In genomic region chr19:38165335-38165734, GRCh38 we compare ENCODE assay signal across 15 cellular contexts. TPM values are rescaled to one million over a fixed set of nuclear protein-coding genes. Genes with fewer than 3 reads are reported as not detected.
DNase-seq lines count a peak whose midpoint lies in the region; ATAC-seq and TF ChIP-seq lines count a peak whose summit lies in the region.
"Had no signal": no experiment of that assay in that cellular context is flagged by ENCODE, and none has a peak within 500 bp of the region (broad histone marks: within the 10 kb centered on the region; RNA-seq: fewer than 3 reads in every experiment).

No MANE protein-coding gene starts in this region.

- TF ChIP-seq CTCF in progenitor cell of endocrine pancreas (IDR thresholded peaks at IDR 0.05; ENCODE audit: unreplicated experiment), result no peak

- CTCF ChIA-PET in activated naive CD4-positive, alpha-beta T cell treated with anti-CD3 and anti-CD28 coated beads, Interleukin-2, amount 10 ng/mL, durations not matched to agents 7 days and 5 days (lab: Charles Lee), result no interaction called here

- no peaks in the 10 kb centered on the region for H3K27me3 Mint-ChIP-seq in activated naive CD4-positive, alpha-beta T cell treated with anti-CD3 and anti-CD28 coated beads, Interleukin-2, amount 10 ng/mL, durations not matched to agents 7 days and 5 days
- H3K27me3 Mint-ChIP-seq in activated T-helper 17 cell treated with anti-CD3 and anti-CD28 coated beads, Interleukin-2, amount 50 U/mL, for 72 hours, result no peaks in the 10 kb centered on the region
- no peaks in the 10 kb centered on the region for H3K27me3 Mint-ChIP-seq in progenitor cell of endocrine pancreas

- H3K27ac Mint-ChIP-seq in activated naive CD4-positive, alpha-beta T cell treated with anti-CD3 and anti-CD28 coated beads, Interleukin-2, amount 50 U/mL, for 72 hours, result peak overlapping the region; percentile 17 to 82
- no peak overlapping the region for H3K27ac Mint-ChIP-seq in activated naive CD4-positive, alpha-beta T cell treated with anti-CD3 and anti-CD28 coated beads, Interleukin-2, amount 10 ng/mL, durations not matched to agents 7 days and 5 days
- H3K27ac Mint-ChIP-seq in activated T-helper 17 cell treated with anti-CD3 and anti-CD28 coated beads, Interleukin-2, amount 50 U/mL, for 72 hours, result peak overlapping the region; percentile 10
- peak overlapping the region; percentile 8 for H3K27ac Mint-ChIP-seq in progenitor cell of endocrine pancreas
- H3K27ac Mint-ChIP-seq: CD8-positive, alpha-beta T cell had no signal

- no peaks in the 10 kb centered on the region for H3K9me3 Mint-ChIP-seq in activated naive CD4-positive, alpha-beta T cell treated with anti-CD3 and anti-CD28 coated beads, Interleukin-2, amount 50 U/mL, for 72 hours
- H3K9me3 Mint-ChIP-seq in activated naive CD4-positive, alpha-beta T cell treated with anti-CD3 and anti-CD28 coated beads, Interleukin-2, amount 10 ng/mL, durations not matched to agents 7 days and 5 days, result peaks cover 7% of the 10 kb centered on the region
- H3K9me3 Mint-ChIP-seq in activated T-helper 17 cell treated with anti-CD3 and anti-CD28 coated beads, Interleukin-2, amount 50 U/mL, for 72 hours, result no peaks in the 10 kb centered on the region
- no peaks in the 10 kb centered on the region for H3K9me3 Mint-ChIP-seq in progenitor cell of endocrine pancreas (ENCODE audit: low read depth)

- no peak overlapping the region for H3K4me3 Mint-ChIP-seq in activated naive CD4-positive, alpha-beta T cell treated with anti-CD3 and anti-CD28 coated beads, Interleukin-2, amount 10 ng/mL, durations not matched to agents 7 days and 5 days
- H3K4me3 Mint-ChIP-seq in activated T-helper 17 cell treated with anti-CD3 and anti-CD28 coated beads, Interleukin-2, amount 50 U/mL, for 72 hours, result no peak overlapping the region
- no peak overlapping the region for H3K4me3 Mint-ChIP-seq in progenitor cell of endocrine pancreas (ENCODE audit: low read depth)
- H3K4me3 Mint-ChIP-seq: CD8-positive, alpha-beta T cell had no signal

- no peak for ATAC-seq in activated naive CD4-positive, alpha-beta T cell treated with anti-CD3 and anti-CD28 coated beads, Interleukin-2, amount 50 U/mL, for 72 hours
- no peak for ATAC-seq in activated T-helper 17 cell treated with anti-CD3 and anti-CD28 coated beads, Interleukin-2, amount 50 U/mL, for 72 hours (replicated peaks)
- no peak for ATAC-seq in sciatic nerve
- ATAC-seq: CD8-positive, alpha-beta T cell; HCT116; HepG2 had no signal

- no peaks in the 10 kb centered on the region for H3K4me1 Mint-ChIP-seq in activated naive CD4-positive, alpha-beta T cell treated with anti-CD3 and anti-CD28 coated beads, Interleukin-2, amount 10 ng/mL, durations not matched to agents 7 days and 5 days
- no peaks in the 10 kb centered on the region for H3K4me1 Mint-ChIP-seq in activated T-helper 17 cell treated with anti-CD3 and anti-CD28 coated beads, Interleukin-2, amount 50 U/mL, for 72 hours
- peaks cover 1% of the 10 kb centered on the region for H3K4me1 Mint-ChIP-seq in progenitor cell of endocrine pancreas (ENCODE audit: low read depth)

- intact Hi-C loops in sciatic nerve (cut with DNase I), result no loop called here

- H3K36me3 Mint-ChIP-seq in activated naive CD4-positive, alpha-beta T cell treated with anti-CD3 and anti-CD28 coated beads, Interleukin-2, amount 50 U/mL, for 72 hours, result peaks cover 26% of the 10 kb centered on the region in 2 donors
- H3K36me3 Mint-ChIP-seq in activated naive CD4-positive, alpha-beta T cell treated with anti-CD3 and anti-CD28 coated beads, Interleukin-2, amount 10 ng/mL, durations not matched to agents 7 days and 5 days, result peaks cover 29% of the 10 kb centered on the region
- peaks cover 50% of the 10 kb centered on the region for H3K36me3 Mint-ChIP-seq in activated T-helper 17 cell treated with anti-CD3 and anti-CD28 coated beads, Interleukin-2, amount 50 U/mL, for 72 hours (ENCODE audit: low read depth)
- peaks cover 40% of the 10 kb centered on the region for H3K36me3 Mint-ChIP-seq in progenitor cell of endocrine pancreas (ENCODE audit: insufficient read depth)

- DNase-seq in activated naive CD4-positive, alpha-beta T cell treated with anti-CD3 and anti-CD28 coated beads, Interleukin-2, amount 50 U/mL, for 72 hours (ENCODE audit: low spot score in 2 of 2), result no peak
- no peak for DNase-seq in activated naive CD4-positive, alpha-beta T cell treated with anti-CD3 and anti-CD28 coated beads, Interleukin-2, amount 10 ng/mL, durations not matched to agents 7 days and 5 days
- DNase-seq in progenitor cell of endocrine pancreas (ENCODE audit: low spot score, unreplicated experiment) (no peak), NCI-H1694 treated with DMSO at 0.1 percent for 48 hours (lab: John Stamatoyannopoulos, UW) (no peak), HuH-7.5 (ENCODE audit: low spot score) (no peak), sciatic nerve (ENCODE audit: low spot score) (no peak)
- DNase-seq: Calu3; CD8-positive, alpha-beta T cell; DMS79 treated with DMSO at 0.1 percent for 48 hours; GF-D8; GM23248; KG1 had no signal

RNA-seq across cellular contexts. Expression of gene DPF1, which starts 58.7 kb away (rescaled TPM):
- 1 to 10 TPM in 1 of 2 donors, not detected in 1; 2.1 TPM for total RNA-seq in activated naive CD4-positive, alpha-beta T cell treated with anti-CD3 and anti-CD28 coated beads, Interleukin-2, amount 50 U/mL, for 72 hours
- total RNA-seq in activated T-helper 17 cell treated with anti-CD3 and anti-CD28 coated beads, Interleukin-2, amount 50 U/mL, for 72 hours, result 1 to 10 TPM in 1 of 2 donors, not detected in 1; 1.1 TPM
- total RNA-seq in progenitor cell of endocrine pancreas (4.8 and 4.9 TPM in 2 replicates), sciatic nerve (not detected)
- total RNA-seq: CD8-positive, alpha-beta T cell had no signal
